ENCODE assay signal across 22 cellular contexts in the genomic region with DNA sequence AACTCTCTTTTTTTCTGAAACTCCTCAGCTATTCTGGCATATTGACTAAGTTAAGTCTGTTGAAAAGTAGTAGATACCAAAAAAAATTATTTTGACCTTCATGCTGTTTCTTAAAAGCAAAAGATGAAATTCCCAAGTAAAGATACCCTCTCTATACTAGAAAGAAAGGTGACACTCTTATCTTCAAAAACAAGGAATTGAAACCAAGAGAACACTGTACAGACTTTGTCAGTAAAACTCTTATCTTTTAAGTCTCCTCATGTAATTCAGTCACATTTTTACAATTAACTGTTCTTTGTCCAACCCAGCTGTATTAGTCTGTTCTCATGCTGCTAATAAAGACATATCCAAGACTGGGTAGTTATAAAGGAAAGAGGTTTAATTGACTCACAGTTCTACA.
"Had no signal": no experiment of that assay in that cellular context is flagged by ENCODE, and none has a peak within 500 bp of the region (broad histone marks: within the 10 kb centered on the region; RNA-seq: fewer than 3 reads in every experiment).

No MANE protein-coding gene starts in this region.

- H3K4me3 ChIP-seq: colonic mucosa, esophagus squamous epithelium, left ventricle myocardium inferior, lower lobe of right lung, psoas muscle, right lobe of liver, spleen had no signal

- H3K4me1 ChIP-seq: colonic mucosa, esophagus squamous epithelium, foreskin keratinocyte, left ventricle myocardium inferior, lower lobe of right lung, parathyroid adenoma, psoas muscle, right lobe of liver, spleen had no signal

- ATAC-seq: foreskin keratinocyte, left cardiac atrium, lower lobe of right lung, psoas muscle, right lobe of liver had no signal

- DNase-seq: colonic mucosa; dermis blood vessel endothelial cell; esophagus squamous epithelium; foreskin keratinocyte; kidney; left cardiac atrium; left ventricle myocardium inferior; lower lobe of right lung; mesenchymal stem cell; naive B cell; occipital lobe; psoas muscle; retina; right lobe of liver; spleen; stimulated activated CD4-positive, alpha-beta T cell treated with anti-CD3 and anti-CD28 coated beads, Interleukin-15, amount 100 ng/mL, for 24 hours; stimulated activated CD4-positive, alpha-beta T cell treated with anti-CD3 and anti-CD28 coated beads, Interleukin-1b, Interleukin-23, amount 100 ng/mL, for 48 hours; stimulated activated CD4-positive, alpha-beta T cell treated with anti-CD3 and anti-CD28 coated beads, Interleukin-4, amount 100 ng/mL, for 4 hours; stimulated activated naive CD4-positive, alpha-beta T cell; trophoblast cell had no signal

- H3K9me3 ChIP-seq: colonic mucosa, esophagus squamous epithelium, left ventricle myocardium inferior, lower lobe of right lung, psoas muscle, right lobe of liver had no signal

- H3K27ac ChIP-seq: colonic mucosa, esophagus squamous epithelium, foreskin keratinocyte, left ventricle myocardium inferior, lower lobe of right lung, parathyroid adenoma, psoas muscle, right lobe of liver, spleen had no signal

- H3K9ac ChIP-seq: parathyroid adenoma had no signal

- H3K36me3 ChIP-seq: colonic mucosa, esophagus squamous epithelium, left ventricle myocardium inferior, lower lobe of right lung, right lobe of liver, spleen had no signal

- H3K4me3 Mint-ChIP-seq: naive B cell, nephron had no signal

- H3K4me1 Mint-ChIP-seq: naive B cell, nephron had no signal

- H3K27ac Mint-ChIP-seq: naive B cell, nephron had no signal

- H3K79me2 ChIP-seq: parathyroid adenoma had no signal

- H2AFZ ChIP-seq: parathyroid adenoma had no signal

- H3K27me3 ChIP-seq: colonic mucosa, esophagus squamous epithelium, foreskin keratinocyte, right lobe of liver, spleen had no signal
